8 cellular contexts compared by ENCODE assay signal in genomic region chr1:169836198-169836597, GRCh38.
"Had no signal": no experiment of that assay in that cellular context is flagged by ENCODE, and none has a peak within 500 bp of the region (broad histone marks: within the 10 kb centered on the region; RNA-seq: fewer than 3 reads in every experiment).

No MANE protein-coding gene starts in this region.

- ATAC-seq: GM23338, HepG2 had no signal

- H2AFZ ChIP-seq: GM23338 had no signal

- H3K27ac ChIP-seq: HL-60 had no signal

- H3K4me3 ChIP-seq: GM23338 had no signal

- FAIRE-seq: H1, H54, HepG2 had no signal

- H3K4me2 ChIP-seq: GM23338 had no signal

- DNase-seq: H9, HCEC 1CT, KBM-7 had no signal
